1 cellular context compared by ENCODE assay signal in the genomic region with DNA sequence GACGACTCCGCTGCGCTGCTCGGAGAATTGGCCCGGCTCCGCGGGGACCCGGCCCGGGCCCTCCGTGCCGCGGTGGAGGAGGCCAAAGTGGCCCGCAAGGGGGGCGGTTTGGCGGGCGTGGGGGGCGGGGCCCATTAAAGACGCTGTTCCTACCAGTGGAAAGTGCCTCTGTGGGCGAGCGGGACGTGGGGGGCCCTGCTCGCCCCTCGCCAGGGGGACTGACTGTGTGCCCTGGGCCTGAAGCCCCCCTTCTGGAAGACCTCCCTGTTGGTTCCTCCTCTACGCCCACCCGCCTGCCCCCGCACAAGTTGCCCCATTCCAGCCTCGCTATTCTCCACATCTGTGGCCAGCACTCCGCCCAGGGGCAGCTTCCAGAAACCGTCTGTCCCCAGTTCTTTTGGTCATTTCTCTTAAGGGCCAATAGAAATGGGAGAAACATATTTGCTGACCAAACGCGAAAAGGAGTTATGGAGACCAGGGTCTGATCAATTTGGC.
TF ChIP-seq lines count a peak whose summit lies in the region.

No MANE protein-coding gene starts in this region.

TF ChIP-seq in WTC11, 78 proteins besides CTCF, POLR2A, EP300 and RAD21 (continued from another document):
- TF ChIP-seq, protein P1, sequence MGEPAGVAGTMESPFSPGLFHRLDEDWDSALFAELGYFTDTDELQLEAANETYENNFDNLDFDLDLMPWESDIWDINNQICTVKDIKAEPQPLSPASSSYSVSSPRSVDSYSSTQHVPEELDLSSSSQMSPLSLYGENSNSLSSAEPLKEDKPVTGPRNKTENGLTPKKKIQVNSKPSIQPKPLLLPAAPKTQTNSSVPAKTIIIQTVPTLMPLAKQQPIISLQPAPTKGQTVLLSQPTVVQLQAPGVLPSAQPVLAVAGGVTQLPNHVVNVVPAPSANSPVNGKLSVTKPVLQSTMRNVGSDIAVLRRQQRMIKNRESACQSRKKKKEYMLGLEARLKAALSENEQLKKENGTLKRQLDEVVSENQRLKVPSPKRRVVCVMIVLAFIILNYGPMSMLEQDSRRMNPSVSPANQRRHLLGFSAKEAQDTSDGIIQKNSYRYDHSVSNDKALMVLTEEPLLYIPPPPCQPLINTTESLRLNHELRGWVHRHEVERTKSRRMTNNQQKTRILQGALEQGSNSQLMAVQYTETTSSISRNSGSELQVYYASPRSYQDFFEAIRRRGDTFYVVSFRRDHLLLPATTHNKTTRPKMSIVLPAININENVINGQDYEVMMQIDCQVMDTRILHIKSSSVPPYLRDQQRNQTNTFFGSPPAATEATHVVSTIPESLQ (CRISPR knock-in tag; IDR thresholded peaks at IDR 0.05) = no peak
- TF ChIP-seq NFE2L1 (CRISPR knock-in tag; IDR thresholded peaks at IDR 0.05) (no peak), PRRX2 (CRISPR knock-in tag; IDR thresholded peaks at IDR 0.05) (no peak), SOX15 (CRISPR knock-in tag; IDR thresholded peaks at IDR 0.05) (no peak), FOXJ3 (CRISPR knock-in tag; IDR thresholded peaks at IDR 0.05; ENCODE audit: borderline replicate concordance) (no peak), NFATC4 (CRISPR knock-in tag; IDR thresholded peaks at IDR 0.05) (no peak), ZNF423 (CRISPR knock-in tag; IDR thresholded peaks at IDR 0.05) (no peak), FOXK1 (CRISPR knock-in tag; IDR thresholded peaks at IDR 0.05) (no peak), ZNF138 (CRISPR knock-in tag; conservative IDR thresholded peaks at IDR 0.05) (no peak)
- TF ChIP-seq, protein P2, sequence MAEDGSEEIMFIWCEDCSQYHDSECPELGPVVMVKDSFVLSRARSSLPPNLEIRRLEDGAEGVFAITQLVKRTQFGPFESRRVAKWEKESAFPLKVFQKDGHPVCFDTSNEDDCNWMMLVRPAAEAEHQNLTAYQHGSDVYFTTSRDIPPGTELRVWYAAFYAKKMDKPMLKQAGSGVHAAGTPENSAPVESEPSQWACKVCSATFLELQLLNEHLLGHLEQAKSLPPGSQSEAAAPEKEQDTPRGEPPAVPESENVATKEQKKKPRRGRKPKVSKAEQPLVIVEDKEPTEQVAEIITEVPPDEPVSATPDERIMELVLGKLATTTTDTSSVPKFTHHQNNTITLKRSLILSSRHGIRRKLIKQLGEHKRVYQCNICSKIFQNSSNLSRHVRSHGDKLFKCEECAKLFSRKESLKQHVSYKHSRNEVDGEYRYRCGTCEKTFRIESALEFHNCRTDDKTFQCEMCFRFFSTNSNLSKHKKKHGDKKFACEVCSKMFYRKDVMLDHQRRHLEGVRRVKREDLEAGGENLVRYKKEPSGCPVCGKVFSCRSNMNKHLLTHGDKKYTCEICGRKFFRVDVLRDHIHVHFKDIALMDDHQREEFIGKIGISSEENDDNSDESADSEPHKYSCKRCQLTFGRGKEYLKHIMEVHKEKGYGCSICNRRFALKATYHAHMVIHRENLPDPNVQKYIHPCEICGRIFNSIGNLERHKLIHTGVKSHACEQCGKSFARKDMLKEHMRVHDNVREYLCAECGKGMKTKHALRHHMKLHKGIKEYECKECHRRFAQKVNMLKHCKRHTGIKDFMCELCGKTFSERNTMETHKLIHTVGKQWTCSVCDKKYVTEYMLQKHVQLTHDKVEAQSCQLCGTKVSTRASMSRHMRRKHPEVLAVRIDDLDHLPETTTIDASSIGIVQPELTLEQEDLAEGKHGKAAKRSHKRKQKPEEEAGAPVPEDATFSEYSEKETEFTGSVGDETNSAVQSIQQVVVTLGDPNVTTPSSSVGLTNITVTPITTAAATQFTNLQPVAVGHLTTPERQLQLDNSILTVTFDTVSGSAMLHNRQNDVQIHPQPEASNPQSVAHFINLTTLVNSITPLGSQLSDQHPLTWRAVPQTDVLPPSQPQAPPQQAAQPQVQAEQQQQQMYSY (CRISPR knock-in tag; IDR thresholded peaks at IDR 0.05) = no peak
- TF ChIP-seq, protein P3, sequence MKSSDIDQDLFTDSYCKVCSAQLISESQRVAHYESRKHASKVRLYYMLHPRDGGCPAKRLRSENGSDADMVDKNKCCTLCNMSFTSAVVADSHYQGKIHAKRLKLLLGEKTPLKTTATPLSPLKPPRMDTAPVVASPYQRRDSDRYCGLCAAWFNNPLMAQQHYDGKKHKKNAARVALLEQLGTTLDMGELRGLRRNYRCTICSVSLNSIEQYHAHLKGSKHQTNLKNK (CRISPR knock-in tag; IDR thresholded peaks at IDR 0.05) = no peak
